In the genomic region with DNA sequence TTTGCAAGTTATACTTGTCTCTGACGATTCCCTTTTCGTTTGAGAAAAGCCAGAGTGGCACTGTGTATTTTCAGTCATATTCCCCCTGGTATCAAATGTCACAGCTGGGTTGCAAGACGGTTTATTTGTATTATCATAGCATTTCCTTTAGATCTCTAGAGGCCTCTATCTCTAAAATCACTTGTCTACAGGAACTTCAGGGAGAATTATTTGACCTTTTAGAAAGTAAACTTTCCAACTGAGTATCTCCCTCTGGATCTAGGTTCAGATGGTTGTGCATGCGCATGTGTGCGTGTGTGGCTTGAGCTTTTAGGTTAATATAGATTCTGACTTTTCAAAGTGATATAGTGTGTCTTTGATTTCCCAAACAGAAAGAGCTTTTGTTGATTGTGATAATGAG, we compare ENCODE assay signal across 1 cellular context.
A peak's percentile ranks its signal among the peaks of the same experiment; 100 is the strongest.
TF ChIP-seq lines count a peak whose summit lies in the region.

No MANE protein-coding gene starts in this region.

TF ChIP-seq in HepG2, 621 proteins besides CTCF, POLR2A, EP300 and RAD21 (continued from another document and continues in another):
- TF ChIP-seq CEBPZ (IDR thresholded peaks at IDR 0.05; ENCODE audit: low read length) (no peak), PHF5A (CRISPR knock-in tag; IDR thresholded peaks at IDR 0.05; ENCODE audit: low read depth, unreplicated experiment) (no peak), ZNF503 (CRISPR knock-in tag; IDR thresholded peaks at IDR 0.05) (0 out of 2 replicates have a peak, but pooled peaks have one; percentile 46), SATB2 (CRISPR knock-in tag; IDR thresholded peaks at IDR 0.05) (no peak), REXO4 (CRISPR knock-in tag; IDR thresholded peaks at IDR 0.05; ENCODE audit: borderline replicate concordance) (no peak), ZNF775 (CRISPR knock-in tag; IDR thresholded peaks at IDR 0.05; ENCODE audit: borderline replicate concordance) (no peak), GLI4 (CRISPR knock-in tag; IDR thresholded peaks at IDR 0.05; ENCODE audit: borderline replicate concordance) (no peak), TOE1 (CRISPR knock-in tag; IDR thresholded peaks at IDR 0.05) (no peak), IRF1 (CRISPR knock-in tag; IDR thresholded peaks at IDR 0.05; ENCODE audit: low read depth) (no peak), ATF1 (CRISPR knock-in tag; IDR thresholded peaks at IDR 0.05) (no peak), TCF12 (IDR thresholded peaks at IDR 0.05) (no peak), TCF12 (CRISPR knock-in tag; IDR thresholded peaks at IDR 0.05) (no peak), ZNF205 (CRISPR knock-in tag; IDR thresholded peaks at IDR 0.05) (no peak), ZNF614 (CRISPR knock-in tag; IDR thresholded peaks at IDR 0.05; ENCODE audit: borderline replicate concordance) (no peak), DNMT1 (CRISPR knock-in tag; IDR thresholded peaks at IDR 0.05) (no peak), YEATS2 (CRISPR knock-in tag; IDR thresholded peaks at IDR 0.05; ENCODE audit: borderline replicate concordance) (no peak), ZNF576 (CRISPR knock-in tag; IDR thresholded peaks at IDR 0.05) (no peak), HNF4G (IDR thresholded peaks at IDR 0.05; ENCODE audit: borderline replicate concordance, low read depth, low read length) (no peak), HNF4G (CRISPR knock-in tag; IDR thresholded peaks at IDR 0.05; ENCODE audit: borderline replicate concordance, low read depth) (no peak), SNAI1 (CRISPR knock-in tag; IDR thresholded peaks at IDR 0.05; ENCODE audit: borderline replicate concordance) (no peak), PRDM4 (CRISPR knock-in tag; IDR thresholded peaks at IDR 0.05; ENCODE audit: borderline replicate concordance) (no peak), ZMAT3 (CRISPR knock-in tag; conservative IDR thresholded peaks at IDR 0.05) (no peak), ZNF160 (CRISPR knock-in tag; IDR thresholded peaks at IDR 0.05) (no peak), FOXK1 (CRISPR knock-in tag; IDR thresholded peaks at IDR 0.05; ENCODE audit: borderline replicate concordance, low read depth) (no peak), SOX6 (IDR thresholded peaks at IDR 0.05) (no peak), SOX6 (CRISPR knock-in tag; IDR thresholded peaks at IDR 0.05) (peak; percentile 54; the same call in 1 of the 2 replicates), ZEB1 (IDR thresholded peaks at IDR 0.05; ENCODE audit: insufficient replicate concordance, low read depth) (no peak), ZNF383 (CRISPR knock-in tag; IDR thresholded peaks at IDR 0.05; ENCODE audit: borderline replicate concordance) (no peak), ZBTB14 (CRISPR knock-in tag; IDR thresholded peaks at IDR 0.05) (no peak), HOXD1 (CRISPR knock-in tag; IDR thresholded peaks at IDR 0.05) (no peak), ASH2L (IDR thresholded peaks at IDR 0.05; ENCODE audit: insufficient read length, low read depth, low read length) (peak; percentile 49), ZBTB42 (CRISPR knock-in tag; IDR thresholded peaks at IDR 0.05) (no peak), IRX3 (CRISPR knock-in tag; IDR thresholded peaks at IDR 0.05; ENCODE audit: borderline replicate concordance, low read depth) (no peak), ZNF367 (CRISPR knock-in tag; IDR thresholded peaks at IDR 0.05; ENCODE audit: borderline replicate concordance) (no peak), GRHL1 (CRISPR knock-in tag; conservative IDR thresholded peaks at IDR 0.05) (no peak), HES4 (CRISPR knock-in tag; IDR thresholded peaks at IDR 0.05; ENCODE audit: borderline replicate concordance) (no peak)
- TF ChIP-seq, protein P1, sequence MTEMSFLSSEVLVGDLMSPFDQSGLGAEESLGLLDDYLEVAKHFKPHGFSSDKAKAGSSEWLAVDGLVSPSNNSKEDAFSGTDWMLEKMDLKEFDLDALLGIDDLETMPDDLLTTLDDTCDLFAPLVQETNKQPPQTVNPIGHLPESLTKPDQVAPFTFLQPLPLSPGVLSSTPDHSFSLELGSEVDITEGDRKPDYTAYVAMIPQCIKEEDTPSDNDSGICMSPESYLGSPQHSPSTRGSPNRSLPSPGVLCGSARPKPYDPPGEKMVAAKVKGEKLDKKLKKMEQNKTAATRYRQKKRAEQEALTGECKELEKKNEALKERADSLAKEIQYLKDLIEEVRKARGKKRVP (CRISPR knock-in tag; IDR thresholded peaks at IDR 0.05), result no peak
- TF ChIP-seq, protein P2, sequence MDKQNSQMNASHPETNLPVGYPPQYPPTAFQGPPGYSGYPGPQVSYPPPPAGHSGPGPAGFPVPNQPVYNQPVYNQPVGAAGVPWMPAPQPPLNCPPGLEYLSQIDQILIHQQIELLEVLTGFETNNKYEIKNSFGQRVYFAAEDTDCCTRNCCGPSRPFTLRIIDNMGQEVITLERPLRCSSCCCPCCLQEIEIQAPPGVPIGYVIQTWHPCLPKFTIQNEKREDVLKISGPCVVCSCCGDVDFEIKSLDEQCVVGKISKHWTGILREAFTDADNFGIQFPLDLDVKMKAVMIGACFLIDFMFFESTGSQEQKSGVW (CRISPR knock-in tag; IDR thresholded peaks at IDR 0.05; ENCODE audit: borderline replicate concordance), result no peak
- TF ChIP-seq, protein P3, sequence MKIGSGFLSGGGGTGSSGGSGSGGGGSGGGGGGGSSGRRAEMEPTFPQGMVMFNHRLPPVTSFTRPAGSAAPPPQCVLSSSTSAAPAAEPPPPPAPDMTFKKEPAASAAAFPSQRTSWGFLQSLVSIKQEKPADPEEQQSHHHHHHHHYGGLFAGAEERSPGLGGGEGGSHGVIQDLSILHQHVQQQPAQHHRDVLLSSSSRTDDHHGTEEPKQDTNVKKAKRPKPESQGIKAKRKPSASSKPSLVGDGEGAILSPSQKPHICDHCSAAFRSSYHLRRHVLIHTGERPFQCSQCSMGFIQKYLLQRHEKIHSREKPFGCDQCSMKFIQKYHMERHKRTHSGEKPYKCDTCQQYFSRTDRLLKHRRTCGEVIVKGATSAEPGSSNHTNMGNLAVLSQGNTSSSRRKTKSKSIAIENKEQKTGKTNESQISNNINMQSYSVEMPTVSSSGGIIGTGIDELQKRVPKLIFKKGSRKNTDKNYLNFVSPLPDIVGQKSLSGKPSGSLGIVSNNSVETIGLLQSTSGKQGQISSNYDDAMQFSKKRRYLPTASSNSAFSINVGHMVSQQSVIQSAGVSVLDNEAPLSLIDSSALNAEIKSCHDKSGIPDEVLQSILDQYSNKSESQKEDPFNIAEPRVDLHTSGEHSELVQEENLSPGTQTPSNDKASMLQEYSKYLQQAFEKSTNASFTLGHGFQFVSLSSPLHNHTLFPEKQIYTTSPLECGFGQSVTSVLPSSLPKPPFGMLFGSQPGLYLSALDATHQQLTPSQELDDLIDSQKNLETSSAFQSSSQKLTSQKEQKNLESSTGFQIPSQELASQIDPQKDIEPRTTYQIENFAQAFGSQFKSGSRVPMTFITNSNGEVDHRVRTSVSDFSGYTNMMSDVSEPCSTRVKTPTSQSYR (CRISPR knock-in tag; IDR thresholded peaks at IDR 0.05; ENCODE audit: borderline replicate concordance), result no peak
- TF ChIP-seq, protein P4, sequence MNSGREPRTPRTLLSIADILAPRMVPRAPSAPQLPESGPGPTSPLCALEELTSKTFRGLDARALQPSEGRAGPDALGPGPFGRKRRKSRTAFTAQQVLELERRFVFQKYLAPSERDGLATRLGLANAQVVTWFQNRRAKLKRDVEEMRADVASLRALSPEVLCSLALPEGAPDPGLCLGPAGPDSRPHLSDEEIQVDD (CRISPR knock-in tag; IDR thresholded peaks at IDR 0.05; ENCODE audit: borderline replicate concordance), result no peak
- TF ChIP-seq, protein P5, sequence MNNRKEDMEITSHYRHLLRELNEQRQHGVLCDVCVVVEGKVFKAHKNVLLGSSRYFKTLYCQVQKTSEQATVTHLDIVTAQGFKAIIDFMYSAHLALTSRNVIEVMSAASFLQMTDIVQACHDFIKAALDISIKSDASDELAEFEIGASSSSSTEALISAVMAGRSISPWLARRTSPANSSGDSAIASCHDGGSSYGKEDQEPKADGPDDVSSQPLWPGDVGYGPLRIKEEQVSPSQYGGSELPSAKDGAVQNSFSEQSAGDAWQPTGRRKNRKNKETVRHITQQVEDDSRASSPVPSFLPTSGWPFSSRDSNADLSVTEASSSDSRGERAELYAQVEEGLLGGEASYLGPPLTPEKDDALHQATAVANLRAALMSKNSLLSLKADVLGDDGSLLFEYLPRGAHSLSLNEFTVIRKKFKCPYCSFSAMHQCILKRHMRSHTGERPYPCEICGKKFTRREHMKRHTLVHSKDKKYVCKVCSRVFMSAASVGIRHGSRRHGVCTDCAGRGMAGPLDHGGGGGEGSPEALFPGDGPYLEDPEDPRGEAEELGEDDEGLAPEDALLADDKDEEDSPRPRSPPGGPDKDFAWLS (CRISPR knock-in tag; IDR thresholded peaks at IDR 0.05; ENCODE audit: borderline replicate concordance), result no peak
